In the genomic region with DNA sequence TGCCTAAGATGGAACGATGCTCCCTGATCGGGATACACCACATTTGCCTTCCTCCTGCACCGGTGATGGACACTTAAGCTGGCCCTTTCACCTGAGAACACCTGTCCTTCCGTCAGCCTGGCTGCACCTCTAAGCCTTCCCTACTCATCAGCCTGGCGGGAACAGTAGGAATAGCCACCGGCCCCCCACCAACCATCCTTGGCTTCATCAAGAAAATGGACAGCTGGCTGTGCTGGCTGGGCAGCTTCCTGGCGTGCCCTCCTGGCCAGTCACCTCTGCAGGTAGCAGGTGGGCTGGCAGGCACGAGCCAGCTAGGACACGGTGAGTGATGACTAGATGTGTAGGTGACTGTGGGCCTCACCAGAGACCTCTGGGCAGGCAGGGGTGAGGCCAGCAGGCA, we compare ENCODE assay signal across 24 cellular contexts.
"Had no signal": no experiment of that assay in that cellular context is flagged by ENCODE, and none has a peak within 500 bp of the region (broad histone marks: within the 10 kb centered on the region; RNA-seq: fewer than 3 reads in every experiment).

No MANE protein-coding gene starts in this region.

- H3K9me3 Mint-ChIP-seq: mesothelial cell of epicardium had no signal

- ATAC-seq: foreskin keratinocyte; left ventricle myocardium superior; naive thymus-derived CD4-positive, alpha-beta T cell; psoas muscle; right cardiac atrium; stimulated activated naive CD8-positive, alpha-beta T cell treated with anti-CD3 and anti-CD28 coated beads, Interleukin-15, amount 100 ng/mL, for 72 hours had no signal

- H3K4me1 Mint-ChIP-seq: central memory CD8-positive, alpha-beta T cell; immature natural killer cell; mesothelial cell of epicardium; naive thymus-derived CD4-positive, alpha-beta T cell; stimulated activated naive CD8-positive, alpha-beta T cell treated with anti-CD3 and anti-CD28 coated beads, Interleukin-15, amount 100 ng/mL, for 72 hours had no signal

- DNase-seq: dermis blood vessel endothelial cell; effector memory CD4-positive, alpha-beta T cell; foreskin keratinocyte; hypothalamus; immature natural killer cell; islet precursor cell; mesenchymal stem cell; naive thymus-derived CD4-positive, alpha-beta T cell; right cardiac atrium; sigmoid colon; stimulated activated CD4-positive, alpha-beta T cell treated with anti-CD3 and anti-CD28 coated beads, Interleukin-4, amount 100 ng/mL, for 4 hours; stimulated activated naive CD4-positive, alpha-beta T cell; stimulated activated naive CD8-positive, alpha-beta T cell treated with anti-CD3 and anti-CD28 coated beads, Interleukin-15, amount 100 ng/mL, for 72 hours; transverse colon had no signal

- H3K9me3 ChIP-seq: neutrophil, psoas muscle, sigmoid colon, suprapubic skin, transverse colon had no signal

- H3K4me3 Mint-ChIP-seq: central memory CD8-positive, alpha-beta T cell; immature natural killer cell; mesothelial cell of epicardium; naive thymus-derived CD4-positive, alpha-beta T cell; nephron; stimulated activated naive CD8-positive, alpha-beta T cell treated with anti-CD3 and anti-CD28 coated beads, Interleukin-15, amount 100 ng/mL, for 72 hours had no signal

- H3K36me3 Mint-ChIP-seq: immature natural killer cell; mesothelial cell of epicardium; naive thymus-derived CD4-positive, alpha-beta T cell had no signal

- H3K27me3 Mint-ChIP-seq: stimulated activated naive CD8-positive, alpha-beta T cell treated with anti-CD3 and anti-CD28 coated beads, Interleukin-15, amount 100 ng/mL, for 72 hours had no signal

- H3K27ac Mint-ChIP-seq: mesothelial cell of epicardium; naive thymus-derived CD4-positive, alpha-beta T cell; nephron; stimulated activated naive CD8-positive, alpha-beta T cell treated with anti-CD3 and anti-CD28 coated beads, Interleukin-15, amount 100 ng/mL, for 72 hours had no signal

- H3K27ac ChIP-seq: coronary artery, esophagus muscularis mucosa, foreskin keratinocyte, neutrophil, psoas muscle, sigmoid colon, suprapubic skin, transverse colon had no signal

- H3K4me3 ChIP-seq: coronary artery, esophagus muscularis mucosa, psoas muscle, sigmoid colon, suprapubic skin, transverse colon had no signal

- H3K36me3 ChIP-seq: esophagus muscularis mucosa, neutrophil, sigmoid colon, suprapubic skin, transverse colon had no signal

- FAIRE-seq: endothelial cell of umbilical vein had no signal

- H3K4me1 ChIP-seq: esophagus muscularis mucosa, foreskin keratinocyte, psoas muscle, sigmoid colon, suprapubic skin had no signal

- H3K27me3 ChIP-seq: foreskin keratinocyte, neutrophil, sigmoid colon, transverse colon had no signal
